Comparison of ENCODE assay signal across 17 cellular contexts in the genomic region with DNA sequence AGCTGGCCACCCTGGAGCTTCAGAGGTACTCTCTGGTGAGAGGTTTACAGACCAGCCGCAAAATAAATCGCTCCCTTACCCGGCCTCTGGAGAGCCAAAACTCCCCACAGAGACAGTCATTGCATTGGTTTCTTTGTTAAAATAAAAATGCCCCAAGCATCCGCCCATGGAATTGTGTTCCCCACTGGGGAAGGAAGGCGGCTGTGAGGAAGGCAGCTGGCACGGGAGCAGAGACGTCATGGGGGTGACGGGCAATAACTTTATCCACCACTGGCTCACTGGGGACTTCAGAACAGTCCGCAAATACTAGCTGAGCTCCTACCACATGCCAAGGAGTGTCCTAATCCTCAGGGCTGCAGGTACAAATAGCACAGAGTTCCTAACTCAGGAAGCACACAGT.
DNase-seq lines count a peak whose midpoint lies in the region; ATAC-seq and TF ChIP-seq lines count a peak whose summit lies in the region.
"Had no signal": no experiment of that assay in that cellular context is flagged by ENCODE, and none has a peak within 500 bp of the region (broad histone marks: within the 10 kb centered on the region; RNA-seq: fewer than 3 reads in every experiment).

No MANE protein-coding gene starts in this region.

- peaks cover 4% of the 10 kb centered on the region; the same call in 2 of the 3 replicates for H3K9me3 Mint-ChIP-seq in GM23338
- no peaks in the 10 kb centered on the region for H3K9me3 Mint-ChIP-seq in activated naive CD8-positive, alpha-beta T cell treated with anti-CD3 and anti-CD28 coated beads for 36 hours
- H3K9me3 Mint-ChIP-seq: CD8-positive, alpha-beta T cell had no signal

- peaks cover 34% of the 10 kb centered on the region for H3K4me1 Mint-ChIP-seq in GM23338
- H3K4me1 Mint-ChIP-seq in activated naive CD8-positive, alpha-beta T cell treated with anti-CD3 and anti-CD28 coated beads for 36 hours: no peaks in the 10 kb centered on the region
- H3K4me1 Mint-ChIP-seq: B cell had no signal

- peak overlapping the region; percentile 52; the same call in 1 of the 2 replicates for H2AFZ ChIP-seq in GM23338

- no peak overlapping the region for H3K4me2 ChIP-seq in GM23338
- H3K4me2 ChIP-seq: BLaER1 treated with 17β-estradiol and CSF1 and Interleukin-3, amounts not matched to agents 10 nM and 100 nM had no signal

- TF ChIP-seq CTCF in GM23338 (conservative IDR thresholded peaks at IDR 0.05; ENCODE audit: low read depth in 2 of 2): no peak
- no peak for TF ChIP-seq CTCF in colonic mucosa (IDR thresholded peaks at IDR 0.05)
- no peak for TF ChIP-seq CTCF in upper lobe of left lung (IDR thresholded peaks at IDR 0.05)
- no peak for TF ChIP-seq CTCF in adrenal gland (IDR thresholded peaks at IDR 0.05)

- H3K9ac ChIP-seq in colonic mucosa (ENCODE audit: low read depth in 2 of 2, low read length in 2 of 2): no peak overlapping the region
- H3K9ac ChIP-seq: BLaER1 treated with 17β-estradiol and CSF1 and Interleukin-3, amounts not matched to agents 10 nM and 100 nM had no signal

- H4K20me1 ChIP-seq in GM23338 (replicated peaks; ENCODE audit: insufficient read depth): no peaks in the 10 kb centered on the region
- H4K20me1 ChIP-seq: BLaER1 treated with 17β-estradiol and CSF1 and Interleukin-3, amounts not matched to agents 10 nM and 100 nM had no signal

- no peak overlapping the region for H3K27ac Mint-ChIP-seq in GM23338
- H3K27ac Mint-ChIP-seq in activated naive CD8-positive, alpha-beta T cell treated with anti-CD3 and anti-CD28 coated beads for 36 hours: no peak overlapping the region
- H3K27ac Mint-ChIP-seq: B cell; CD8-positive, alpha-beta T cell; H9 had no signal

- TF ChIP-seq POLR2A in upper lobe of left lung (IDR thresholded peaks at IDR 0.05) (no peak), adrenal gland (IDR thresholded peaks at IDR 0.05) (no peak)

- no peaks in the 10 kb centered on the region for H3K36me3 ChIP-seq in GM23338 (ENCODE audit: insufficient read depth)
- H3K36me3 ChIP-seq in colonic mucosa: no peaks in the 10 kb centered on the region
- no peaks in the 10 kb centered on the region for H3K36me3 ChIP-seq in upper lobe of left lung
- H3K36me3 ChIP-seq in adrenal gland (replicated peaks in 1 of 2): no peaks in the 10 kb centered on the region
- H3K36me3 ChIP-seq: BLaER1 treated with 17β-estradiol and CSF1 and Interleukin-3, amounts not matched to agents 10 nM and 100 nM had no signal

- H3K27me3 Mint-ChIP-seq in GM23338 (ENCODE audit: insufficient read depth, low read depth, poor library complexity): peaks cover 17% of the 10 kb centered on the region
- peaks cover 36% of the 10 kb centered on the region for H3K27me3 Mint-ChIP-seq in activated naive CD8-positive, alpha-beta T cell treated with anti-CD3 and anti-CD28 coated beads for 36 hours

- H3K4me3 Mint-ChIP-seq in GM23338: no peak overlapping the region
- no peak overlapping the region for H3K4me3 Mint-ChIP-seq in activated naive CD8-positive, alpha-beta T cell treated with anti-CD3 and anti-CD28 coated beads for 36 hours
- H3K4me3 Mint-ChIP-seq: B cell; CD8-positive, alpha-beta T cell had no signal

- no peak for ATAC-seq in GM23338
- no peak for ATAC-seq in upper lobe of left lung (ENCODE audit: low FRiP score in 2 of 2)
- ATAC-seq in HG02571 (IDR thresholded peaks at IDR 0.05; ENCODE audit: unreplicated experiment): no peak
- ATAC-seq: CD8-positive, alpha-beta T cell; GM12878 had no signal

- TF ChIP-seq EP300 in upper lobe of left lung (IDR thresholded peaks at IDR 0.05): peak in 1 of 4 donors; percentile 28

- H3K4me3 ChIP-seq in GM23338 (no peak overlapping the region), colonic mucosa (no peak overlapping the region), upper lobe of left lung (no peak overlapping the region), adrenal gland (no peak overlapping the region)
- H3K4me3 ChIP-seq: BLaER1 treated with 17β-estradiol and CSF1 and Interleukin-3, amounts not matched to agents 10 nM and 100 nM; GM12878 had no signal

- peaks cover 4% of the 10 kb centered on the region for H3K36me3 Mint-ChIP-seq in GM23338 (ENCODE audit: low read depth)
- no peaks in the 10 kb centered on the region for H3K36me3 Mint-ChIP-seq in activated naive CD8-positive, alpha-beta T cell treated with anti-CD3 and anti-CD28 coated beads for 36 hours
- H3K36me3 Mint-ChIP-seq: CD8-positive, alpha-beta T cell had no signal

- no peak overlapping the region for H3K27ac ChIP-seq in GM23338 (ENCODE audit: low read depth)
- no peak overlapping the region for H3K27ac ChIP-seq in colonic mucosa
- H3K27ac ChIP-seq in upper lobe of left lung: peak overlapping the region; percentile 69 to 86 (median 77)
- no peak overlapping the region for H3K27ac ChIP-seq in adrenal gland
- H3K27ac ChIP-seq: BLaER1 treated with 17β-estradiol and CSF1 and Interleukin-3, amounts not matched to agents 10 nM and 100 nM had no signal

- intact Hi-C loops in colonic mucosa (cut with DNase I): no loop called here
- intact Hi-C loops in adrenal gland (cut with DNase I): no loop called here

- 46 to 61% methylated on average over 8 to 9 of the region's 9 CpGs for WGBS in upper lobe of left lung, 2 donors
- WGBS in adrenal gland, 4 donors: 47 to 64% (median 58%) methylated on average over 8 to 9 of the region's 9 CpGs

- H3K27me3 ChIP-seq in GM23338 (ENCODE audit: insufficient read depth) (no peaks in the 10 kb centered on the region), colonic mucosa (no peaks in the 10 kb centered on the region), upper lobe of left lung (no peaks in the 10 kb centered on the region), adrenal gland (peaks cover 11% of the 10 kb centered on the region)

- no peaks in the 10 kb centered on the region for H3K79me2 ChIP-seq in GM23338 (replicated peaks; ENCODE audit: insufficient read depth)

- H3F3A ChIP-seq in GM23338 (replicated peaks; ENCODE audit: low read depth): no peaks in the 10 kb centered on the region

- DNase-seq in GM23338 (ENCODE audit: low spot score) (no peak), colonic mucosa (peak; percentile 13), mucosa of gallbladder (ENCODE audit: low spot score) (peak; percentile 8), upper lobe of left lung (no peak), GM03348 (ENCODE audit: low spot score) (no peak), adrenal gland (no peak)
- no peak for DNase-seq in activated naive CD8-positive, alpha-beta T cell treated with anti-CD3 and anti-CD28 coated beads for 36 hours
- DNase-seq: 8988T; Calu3; CD8-positive, alpha-beta T cell; DMS79 treated with DMSO at 0.1 percent for 48 hours; GF-D8; H9 had no signal

- H3K4me1 ChIP-seq in GM23338 (ENCODE audit: insufficient read depth): peaks cover 19% of the 10 kb centered on the region
- no peaks in the 10 kb centered on the region for H3K4me1 ChIP-seq in colonic mucosa
- H3K4me1 ChIP-seq in upper lobe of left lung: peaks cover 3 to 8% (median 5%) of the 10 kb centered on the region in 4 donors
- H3K4me1 ChIP-seq in adrenal gland (replicated peaks in 1 of 2): no peaks in the 10 kb centered on the region

- no peaks in the 10 kb centered on the region for H3K9me2 ChIP-seq in GM23338 (ENCODE audit: insufficient read depth)

- H3K9me3 ChIP-seq in colonic mucosa: no peaks in the 10 kb centered on the region
- H3K9me3 ChIP-seq in upper lobe of left lung: no peaks in the 10 kb centered on the region
- no peaks in the 10 kb centered on the region for H3K9me3 ChIP-seq in adrenal gland (replicated peaks in 1 of 3)

TF ChIP-seq in GM23338, 12 proteins besides CTCF, POLR2A, EP300 and RAD21 (continues in another document):
- TF ChIP-seq ZNF331 (CRISPR knock-in tag; IDR thresholded peaks at IDR 0.05; ENCODE audit: low read depth): no peak
- TF ChIP-seq JUNB (IDR thresholded peaks at IDR 0.05; ENCODE audit: unreplicated experiment): no peak
- no peak for TF ChIP-seq CREB1 (CRISPR knock-in tag; IDR thresholded peaks at IDR 0.05; ENCODE audit: low read depth)
- TF ChIP-seq, protein P1, sequence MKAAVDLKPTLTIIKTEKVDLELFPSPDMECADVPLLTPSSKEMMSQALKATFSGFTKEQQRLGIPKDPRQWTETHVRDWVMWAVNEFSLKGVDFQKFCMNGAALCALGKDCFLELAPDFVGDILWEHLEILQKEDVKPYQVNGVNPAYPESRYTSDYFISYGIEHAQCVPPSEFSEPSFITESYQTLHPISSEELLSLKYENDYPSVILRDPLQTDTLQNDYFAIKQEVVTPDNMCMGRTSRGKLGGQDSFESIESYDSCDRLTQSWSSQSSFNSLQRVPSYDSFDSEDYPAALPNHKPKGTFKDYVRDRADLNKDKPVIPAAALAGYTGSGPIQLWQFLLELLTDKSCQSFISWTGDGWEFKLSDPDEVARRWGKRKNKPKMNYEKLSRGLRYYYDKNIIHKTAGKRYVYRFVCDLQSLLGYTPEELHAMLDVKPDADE (IDR thresholded peaks at IDR 0.05): no peak

Comparison
In these comparisons a context has a peak if more than half of its experiments do, and no peak if none do; other contexts are left out.
1. DNase-seq: peak in colonic mucosa (single experiment) and mucosa of gallbladder (single experiment); none in GM23338 (single experiment), upper lobe of left lung (0 of 2), GM03348 (single experiment), adrenal gland (0 of 7) and activated naive CD8-positive, alpha-beta T cell treated with anti-CD3 and anti-CD28 coated beads for 36 hours (single experiment).
2. H3K27ac ChIP-seq: peak in upper lobe of left lung (4 of 4); none in GM23338 (single experiment), colonic mucosa (single experiment) and adrenal gland (0 of 5).